8 cellular contexts compared by ENCODE assay signal in the genomic region with DNA sequence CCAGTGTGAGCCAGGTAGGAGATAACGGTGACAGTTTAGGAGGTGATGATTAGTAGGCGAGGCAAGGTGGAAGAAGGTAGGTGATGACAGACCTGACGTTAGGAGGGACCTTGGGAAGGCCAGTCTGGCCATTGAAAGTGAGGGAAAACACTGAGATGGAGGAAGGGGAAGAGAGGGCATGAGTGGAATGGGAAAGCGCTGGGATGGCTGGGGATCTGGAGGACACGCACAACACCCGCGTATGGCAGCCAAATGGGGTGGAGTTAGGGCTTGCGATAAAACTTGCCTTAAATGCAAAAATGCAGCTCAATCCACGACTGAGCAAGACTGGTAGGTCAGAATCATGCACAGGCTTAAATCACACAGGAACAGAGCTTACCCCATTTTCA. TPM values are rescaled to one million over a fixed set of nuclear protein-coding genes. Genes with fewer than 3 reads are reported as not detected.
DNase-seq lines count a peak whose midpoint lies in the region; ATAC-seq and TF ChIP-seq lines count a peak whose summit lies in the region.

No MANE protein-coding gene starts in this region.

- no peaks in the 10 kb centered on the region for H3K9me3 ChIP-seq in ascending aorta
- no peaks in the 10 kb centered on the region for H3K9me3 ChIP-seq in iPS-18a (ENCODE audit: control insufficient read depth, low read depth, low read length)
- H3K9me3 ChIP-seq in smooth muscle cell (replicated peaks; ENCODE audit: low read depth), result no peaks in the 10 kb centered on the region

- peaks cover 2% of the 10 kb centered on the region; the same call in 1 of the 2 replicates for H3K27me3 Mint-ChIP-seq in HFFc6 (ENCODE audit: insufficient read depth)

- peak overlapping the region; percentile 22 for H3K27ac Mint-ChIP-seq in HFFc6

- TF ChIP-seq CTCF in HFFc6 (IDR thresholded peaks at IDR 0.05), result no peak
- TF ChIP-seq CTCF in ascending aorta (IDR thresholded peaks at IDR 0.05), result no peak
- TF ChIP-seq CTCF in smooth muscle cell (IDR thresholded peaks at IDR 0.05; ENCODE audit: borderline replicate concordance, insufficient read depth, poor library complexity, severe bottlenecking), result no peak

- H3K9ac ChIP-seq in iPS-18a (ENCODE audit: low read length) (peak overlapping the region; percentile 1), smooth muscle cell (ENCODE audit: low read depth) (no peak overlapping the region)

- H3K79me2 ChIP-seq in smooth muscle cell (ENCODE audit: low read depth), result no peaks in the 10 kb centered on the region

- CTCF ChIA-PET in HEK293T (lab: Yijun Ruan, JAX), result no interaction called here

- H3K36me3 ChIP-seq in ascending aorta, result no peaks in the 10 kb centered on the region
- H3K36me3 ChIP-seq in iPS-18a (ENCODE audit: control insufficient read depth, low read depth, low read length), result no peaks in the 10 kb centered on the region
- no peaks in the 10 kb centered on the region for H3K36me3 ChIP-seq in smooth muscle cell (ENCODE audit: low read depth)

- H3K4me2 ChIP-seq in smooth muscle cell, result peak overlapping the region; percentile 87

- no peaks in the 10 kb centered on the region for H3K9me3 Mint-ChIP-seq in HFFc6

- no peaks in the 10 kb centered on the region for H3F3A ChIP-seq in smooth muscle cell (ENCODE audit: low read depth)

- no peaks in the 10 kb centered on the region for H3K36me3 Mint-ChIP-seq in HFFc6 (ENCODE audit: low read depth)

- H3K4me1 Mint-ChIP-seq in HFFc6 (ENCODE audit: low read depth), result peaks cover 34% of the 10 kb centered on the region

- peak overlapping the region; percentile 88 for H2AFZ ChIP-seq in smooth muscle cell (ENCODE audit: low read depth)

- H3K27ac ChIP-seq in ascending aorta (peak overlapping the region; percentile 36 to 57), iPS-18a (ENCODE audit: low read length) (no peak overlapping the region), smooth muscle cell (ENCODE audit: low read depth) (no peak overlapping the region)

- H3K4me1 ChIP-seq in ascending aorta (no peaks in the 10 kb centered on the region), iPS-18a (ENCODE audit: control insufficient read depth, low read depth, low read length) (peaks cover 6% of the 10 kb centered on the region), smooth muscle cell (ENCODE audit: low read depth) (peaks cover 3% of the 10 kb centered on the region)

- intact Hi-C loops in ascending aorta (cut with DNase I), result loop anchor here (1.0 to 2.0 kb wide), 2 partner anchors 42 to 93 kb away; a partner anchor contains a TSS

- WGBS in smooth muscle cell (ENCODE audit: low lambda C conversion rate), result 35% methylated on average over 9 of the region's 9 CpGs

- DNase-seq in HFFc6, result no peak
- DNase-seq in ascending aorta (ENCODE audit: low spot score in 2 of 2), result no peak
- DNase-seq in smooth muscle cell (lab: John Stamatoyannopoulos, UW; ENCODE audit: unreplicated experiment), result no peak
- DNase-seq in HEK293T (ENCODE audit: extremely low spot score), result no peak
- DNase-seq in epidermal melanocyte (ENCODE audit: insufficient read length, low spot score), result no peak

- H3K27me3 ChIP-seq in ascending aorta (no peaks in the 10 kb centered on the region), iPS-18a (ENCODE audit: control insufficient read depth, insufficient read depth, low read length) (peaks cover 16% of the 10 kb centered on the region), smooth muscle cell (ENCODE audit: low read depth) (no peaks in the 10 kb centered on the region)

- POLR2A ChIA-PET in HEK293T (lab: Yijun Ruan, JAX), result no interaction called here

- ATAC-seq in GM18498 (IDR thresholded peaks at IDR 0.05; ENCODE audit: unreplicated experiment), result no peak
- no peak for ATAC-seq in HG03460 (IDR thresholded peaks at IDR 0.05; ENCODE audit: unreplicated experiment)

- peak overlapping the region; percentile 83 for H3K4me3 Mint-ChIP-seq in HFFc6

- H4K20me1 ChIP-seq in smooth muscle cell (ENCODE audit: low read depth), result no peaks in the 10 kb centered on the region

- H3K4me3 ChIP-seq in ascending aorta (peak overlapping the region; percentile 74 to 77), iPS-18a (ENCODE audit: low read length) (peak overlapping the region; percentile 72), smooth muscle cell (peak overlapping the region; percentile 70)

TF ChIP-seq in HEK293T, 16 proteins besides CTCF, POLR2A, EP300 and RAD21:
- TF ChIP-seq, protein P1, sequence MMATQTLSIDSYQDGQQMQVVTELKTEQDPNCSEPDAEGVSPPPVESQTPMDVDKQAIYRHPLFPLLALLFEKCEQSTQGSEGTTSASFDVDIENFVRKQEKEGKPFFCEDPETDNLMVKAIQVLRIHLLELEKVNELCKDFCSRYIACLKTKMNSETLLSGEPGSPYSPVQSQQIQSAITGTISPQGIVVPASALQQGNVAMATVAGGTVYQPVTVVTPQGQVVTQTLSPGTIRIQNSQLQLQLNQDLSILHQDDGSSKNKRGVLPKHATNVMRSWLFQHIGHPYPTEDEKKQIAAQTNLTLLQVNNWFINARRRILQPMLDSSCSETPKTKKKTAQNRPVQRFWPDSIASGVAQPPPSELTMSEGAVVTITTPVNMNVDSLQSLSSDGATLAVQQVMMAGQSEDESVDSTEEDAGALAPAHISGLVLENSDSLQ (IDR thresholded peaks at IDR 0.05), result no peak
- TF ChIP-seq FOXA1 (IDR thresholded peaks at IDR 0.05), result no peak
- no peak for TF ChIP-seq SUZ12 (IDR thresholded peaks at IDR 0.05)
- TF ChIP-seq L3MBTL2 (conservative IDR thresholded peaks at IDR 0.05), result no peak
- TF ChIP-seq NFRKB (IDR thresholded peaks at IDR 0.05), result no peak
- no peak for TF ChIP-seq SP1 (IDR thresholded peaks at IDR 0.05)
- no peak for TF ChIP-seq LEF1 (IDR thresholded peaks at IDR 0.05; ENCODE audit: borderline replicate concordance)
- TF ChIP-seq ZNF384 (IDR thresholded peaks at IDR 0.05), result no peak
- TF ChIP-seq TARDBP (IDR thresholded peaks at IDR 0.05), result no peak
- no peak for TF ChIP-seq CTBP1 (IDR thresholded peaks at IDR 0.05; ENCODE audit: borderline replicate concordance)
- TF ChIP-seq HDGF (IDR thresholded peaks at IDR 0.05; ENCODE audit: borderline replicate concordance), result no peak
- no peak for TF ChIP-seq FOXM1 (IDR thresholded peaks at IDR 0.05; ENCODE audit: borderline replicate concordance)
- no peak for TF ChIP-seq FOXK2 (IDR thresholded peaks at IDR 0.05)
- TF ChIP-seq ARNT (IDR thresholded peaks at IDR 0.05), result no peak
- TF ChIP-seq ELF4 (IDR thresholded peaks at IDR 0.05), result no peak

RNA-seq across cellular contexts. Expression of a gene that starts 0.6 kb away (rescaled TPM):
- total RNA-seq in HFFc6 (2021; fragmentation: NEBNext Ultra II Directional; extraction: Animal tissue kit (Norgen Biotek cat#: 25700)), result under 1 TPM; 0.14 to 0.38 (median 0.19) TPM
- total RNA-seq in ascending aorta, result not detected
- total RNA-seq in smooth muscle cell, result 1.4 and 8.4 TPM in 2 replicates
- polyA plus RNA-seq in smooth muscle cell, result 0.58 and 1.6 TPM in 2 replicates

RNA-seq across cellular contexts. Expression of a gene that starts 42.3 kb away (rescaled TPM):
- total RNA-seq in HFFc6 (2021; fragmentation: NEBNext Ultra II Directional; extraction: Animal tissue kit (Norgen Biotek cat#: 25700)), result 100 to 1,000 TPM; 157 to 169 (median 168) TPM
- 88.9 TPM for total RNA-seq in ascending aorta
- 149 and 172 TPM in 2 replicates for total RNA-seq in smooth muscle cell
- 81.7 and 84.5 TPM in 2 replicates for polyA plus RNA-seq in smooth muscle cell

Comparison
In these comparisons a context has a peak if more than half of its experiments do, and no peak if none do; other contexts are left out.
1. H3K27ac ChIP-seq: peak in ascending aorta (2 of 2); none in iPS-18a (single experiment) and smooth muscle cell (single experiment).
2. Peak in every context shown above with its lines, with median percentiles within 50 percentile points of each other: H3K4me3 ChIP-seq.